26 cellular contexts compared by ENCODE assay signal in genomic region chr1:57835620-57836019, GRCh38.
DNase-seq lines count a peak whose midpoint lies in the region; ATAC-seq, FAIRE-seq and TF ChIP-seq lines count a peak whose summit lies in the region.
"Had no signal": no experiment of that assay in that cellular context is flagged by ENCODE, and none has a peak within 500 bp of the region (broad histone marks: within the 10 kb centered on the region; RNA-seq: fewer than 3 reads in every experiment).

No MANE protein-coding gene starts in this region.

- H2BK120ac ChIP-seq in mesendoderm (ENCODE audit: low read depth, low read length): no peak overlapping the region

- H3K4me3 ChIP-seq in bronchial epithelial cell (ENCODE audit: low read depth, low read length) (no peak overlapping the region), mesendoderm (ENCODE audit: low read length) (no peak overlapping the region)
- H3K4me3 ChIP-seq: BLaER1 treated with 17β-estradiol and CSF1 and Interleukin-3, amounts not matched to agents 10 nM and 100 nM; colonic mucosa; stomach; upper lobe of left lung had no signal

- H2BK15ac ChIP-seq in mesendoderm (replicated peaks; ENCODE audit: low read depth): no peak overlapping the region

- peaks cover 6 to 7% of the 10 kb centered on the region in 2 donors for H3K9me3 Mint-ChIP-seq in activated naive CD4-positive, alpha-beta T cell treated with anti-CD3 and anti-CD28 coated beads, Interleukin-2, amount 50 U/mL, for 72 hours

- H3K27me3 ChIP-seq in bronchial epithelial cell (ENCODE audit: control insufficient read depth, insufficient read depth, low read length): no peaks in the 10 kb centered on the region
- H3K27me3 ChIP-seq in mesendoderm (ENCODE audit: insufficient read depth, low read length, poor library complexity): no peaks in the 10 kb centered on the region
- H3K27me3 ChIP-seq: BLaER1 treated with 17β-estradiol and CSF1 and Interleukin-3, amounts not matched to agents 10 nM and 100 nM; colonic mucosa; stomach; upper lobe of left lung had no signal

- DNase-seq in NCI-H1417 (lab: John Stamatoyannopoulos, UW) (peak; percentile 31 to 77 (median 40)), NCI-H1417 treated with DMSO at 0.1 percent for 48 hours (lab: John Stamatoyannopoulos, UW) (no peak), NCI-H146 treated with DMSO at 0.1 percent for 48 hours (lab: John Stamatoyannopoulos, UW; ENCODE audit: unreplicated experiment) (peak; percentile 47), bronchial epithelial cell (ENCODE audit: low read depth) (no peak), mesendoderm (peak; percentile 72), cerebellum (ENCODE audit: low spot score) (no peak), activated gamma-delta T cell treated with Interleukin-2 at 50 U/mL for 16 hours (no peak)
- DNase-seq in activated naive CD4-positive, alpha-beta T cell treated with anti-CD3 and anti-CD28 coated beads, Interleukin-2, amount 50 U/mL, for 72 hours (ENCODE audit: low spot score in 2 of 2): no peak
- DNase-seq: activated CD8-positive, alpha-beta T cell treated with anti-CD3 and anti-CD28 coated beads, Interleukin-2, amount 10 ng/mL, durations not matched to agents 7 days and 5 days; activated naive CD4-positive, alpha-beta T cell treated with anti-CD3 and anti-CD28 coated beads for 36 hours; activated T-cell treated with anti-CD3 and anti-CD28 coated beads, Interleukin-2, amount 50 U/mL, for 24 hours; aorta; colonic mucosa; kidney glomerular epithelial cell; mesenchymal stem cell; NCI-H1694 treated with DMSO at 0.1 percent for 48 hours; NCI-H510A; posterior cingulate gyrus; SHP77 treated with DMSO at 0.1 percent for 48 hours; stomach; upper lobe of left lung had no signal

- TF ChIP-seq CTCF in bronchial epithelial cell (IDR thresholded peaks at IDR 0.05; ENCODE audit: insufficient read depth, low read length, severe bottlenecking): no peak

- no peak overlapping the region for H3K23ac ChIP-seq in mesendoderm (ENCODE audit: low read length)

- H3K4me2 ChIP-seq in mesendoderm (ENCODE audit: low read length): no peak overlapping the region
- H3K4me2 ChIP-seq: BLaER1 treated with 17β-estradiol and CSF1 and Interleukin-3, amounts not matched to agents 10 nM and 100 nM had no signal

- H4K8ac ChIP-seq in mesendoderm (ENCODE audit: low read depth, low read length): no peak overlapping the region

- no peak overlapping the region for H2AK5ac ChIP-seq in mesendoderm (ENCODE audit: low read length)

- H3K18ac ChIP-seq in mesendoderm (ENCODE audit: low read length): no peak overlapping the region

- H2BK5ac ChIP-seq in mesendoderm (ENCODE audit: low read length): no peak overlapping the region

- no peak overlapping the region for H3K4ac ChIP-seq in mesendoderm (ENCODE audit: low read depth, low read length)

- no peak overlapping the region for H4K5ac ChIP-seq in mesendoderm (ENCODE audit: low read length)

- H3K4me1 ChIP-seq in mesendoderm (ENCODE audit: control insufficient read depth, low read depth, low read length): no peaks in the 10 kb centered on the region
- H3K4me1 ChIP-seq: BLaER1 treated with 17β-estradiol and CSF1 and Interleukin-3, amounts not matched to agents 10 nM and 100 nM; colonic mucosa; stomach; upper lobe of left lung had no signal

- FAIRE-seq in bronchial epithelial cell (lab: Jason Lieb, UNC): peak; percentile 55
- FAIRE-seq: D721Med, endometrium had no signal

- no peak overlapping the region for H3K9ac ChIP-seq in mesendoderm (ENCODE audit: low read length)
- H3K9ac ChIP-seq: BLaER1 treated with 17β-estradiol and CSF1 and Interleukin-3, amounts not matched to agents 10 nM and 100 nM had no signal

- no peak overlapping the region for H3K56ac ChIP-seq in mesendoderm (ENCODE audit: low read length)

- no peaks in the 10 kb centered on the region for H3K79me1 ChIP-seq in mesendoderm (ENCODE audit: low read length)

- H3K79me2 ChIP-seq in mesendoderm (ENCODE audit: control insufficient read depth, insufficient read depth, low read length): no peaks in the 10 kb centered on the region

- no peak overlapping the region for H3K27ac Mint-ChIP-seq in activated naive CD4-positive, alpha-beta T cell treated with anti-CD3 and anti-CD28 coated beads, Interleukin-2, amount 50 U/mL, for 72 hours
- H3K27ac Mint-ChIP-seq: activated CD8-positive, alpha-beta T cell treated with anti-CD3 and anti-CD28 coated beads, Interleukin-2, amount 10 ng/mL, durations not matched to agents 7 days and 5 days; activated naive CD4-positive, alpha-beta T cell treated with anti-CD3 and anti-CD28 coated beads for 36 hours; activated T-cell treated with anti-CD3 and anti-CD28 coated beads, Interleukin-2, amount 50 U/mL, for 24 hours; nephron; T-helper 2 cell treated with Interferon-gamma antibody and Interleukin-4, amounts not matched to agents 5 μg/mL and 100 μg/mL, for 36 hours had no signal

- H3K36me3 ChIP-seq in bronchial epithelial cell (ENCODE audit: control insufficient read depth, insufficient read depth, low read length) (no peaks in the 10 kb centered on the region), mesendoderm (ENCODE audit: control insufficient read depth, insufficient read depth, low read length) (no peaks in the 10 kb centered on the region)
- H3K36me3 ChIP-seq: BLaER1 treated with 17β-estradiol and CSF1 and Interleukin-3, amounts not matched to agents 10 nM and 100 nM; colonic mucosa; stomach; upper lobe of left lung had no signal

- no peak overlapping the region for H3K27ac ChIP-seq in mesendoderm (ENCODE audit: low read depth, low read length)
- H3K27ac ChIP-seq: BLaER1 treated with 17β-estradiol and CSF1 and Interleukin-3, amounts not matched to agents 10 nM and 100 nM; colonic mucosa; stomach; upper lobe of left lung had no signal

- ATAC-seq in activated naive CD4-positive, alpha-beta T cell treated with anti-CD3 and anti-CD28 coated beads, Interleukin-2, amount 50 U/mL, for 72 hours: no peak
- ATAC-seq: activated CD8-positive, alpha-beta T cell treated with anti-CD3 and anti-CD28 coated beads, Interleukin-2, amount 10 ng/mL, durations not matched to agents 7 days and 5 days had no signal

- no CpG with 5 or more reads among the region's 5 CpGs for WGBS in mesendoderm (ENCODE audit: extremely low coverage, insufficient coverage, low lambda C conversion rate)

- H3K36me3 Mint-ChIP-seq in activated naive CD4-positive, alpha-beta T cell treated with anti-CD3 and anti-CD28 coated beads, Interleukin-2, amount 50 U/mL, for 72 hours: no peaks in the 10 kb centered on the region

Comparison
In these comparisons a context has a peak if more than half of its experiments do, and no peak if none do; other contexts are left out.
1. DNase-seq: peak in NCI-H1417 (3 of 3), NCI-H146 treated with DMSO at 0.1 percent for 48 hours (single experiment) and mesendoderm (single experiment); none in NCI-H1417 treated with DMSO at 0.1 percent for 48 hours (single experiment), bronchial epithelial cell (single experiment), activated naive CD4-positive, alpha-beta T cell treated with anti-CD3 and anti-CD28 coated beads, Interleukin-2, amount 50 U/mL, for 72 hours (0 of 2), cerebellum (single experiment) and activated gamma-delta T cell treated with Interleukin-2 at 50 U/mL for 16 hours (single experiment).